Comparison of ENCODE assay signal across 11 cellular contexts in genomic region chr13:73074101-73074500, GRCh38. TPM values are rescaled to one million over a fixed set of nuclear protein-coding genes. Genes with fewer than 3 reads are reported as not detected.
DNase-seq lines count a peak whose midpoint lies in the region; ATAC-seq and TF ChIP-seq lines count a peak whose summit lies in the region.
"Had no signal": no experiment of that assay in that cellular context is flagged by ENCODE, and none has a peak within 500 bp of the region (broad histone marks: within the 10 kb centered on the region; RNA-seq: fewer than 3 reads in every experiment).

No MANE protein-coding gene starts in this region.

- peak overlapping the region; percentile 54; the same call in 1 of the 2 replicates for H3K4ac ChIP-seq in IMR-90 (ENCODE audit: low read depth, low read length)

- no peak for TF ChIP-seq POLR2A in IMR-90 (IDR thresholded peaks at IDR 0.05; ENCODE audit: low read depth, low read length)

- H3K4me2 ChIP-seq in BLaER1 (peak overlapping the region; percentile 7; the same call in 1 of the 2 replicates), IMR-90 (ENCODE audit: low read depth, low read length) (peak overlapping the region; percentile 83)

- no peaks in the 10 kb centered on the region for H3K9me3 ChIP-seq in BLaER1
- no peaks in the 10 kb centered on the region for H3K9me3 ChIP-seq in IMR-90 (ENCODE audit: control insufficient read depth, insufficient read depth, low read length)
- H3K9me3 ChIP-seq: heart left ventricle had no signal

- H3K14ac ChIP-seq in IMR-90 (replicated peaks; ENCODE audit: low read depth, low read length) = peak overlapping the region; percentile 50; the same call in 1 of the 2 replicates

- peaks cover 15 to 40% of the 10 kb centered on the region in 2 experiments; a peak in 3 of 4 replicates for H3K79me1 ChIP-seq in IMR-90 (ENCODE audit: low read depth in 1 of 2, low read length in 2 of 2)

- TF ChIP-seq RAD21 in IMR-90 (IDR thresholded peaks at IDR 0.05; ENCODE audit: low read length) = no peak

- peak overlapping the region; percentile 52; the same call in 1 of the 2 replicates for H2BK120ac ChIP-seq in IMR-90 (ENCODE audit: low read depth, low read length)

- H3K9me1 ChIP-seq in IMR-90 (ENCODE audit: insufficient read depth, low read length) = peaks cover 7% of the 10 kb centered on the region

- H4K8ac ChIP-seq in IMR-90 (ENCODE audit: low read depth in 2 of 2, low read length in 2 of 2) = peak overlapping the region in 1 of 2 experiments; percentile 84; a peak in 2 of 4 replicates

- no peak overlapping the region for H3K4me3 Mint-ChIP-seq in activated CD4-positive, alpha-beta T cell treated with anti-CD3 and anti-CD28 coated beads for 36 hours

- BruUV-seq in IMR-90 (replicated peaks; lab: Mats Ljungman, UMichigan) = no TSS peak

- CTCF ChIA-PET in IMR-90 (lab: Yijun Ruan, JAX) = interaction anchor here (0.7 to 0.9 kb wide), 2 partner anchors 23 to 57 kb away, joined by 3 to 4 read pairs; no protein-coding TSS in a partner anchor
- CTCF ChIA-PET in activated CD4-positive, alpha-beta T cell treated with anti-CD3 and anti-CD28 coated beads for 36 hours (lab: Charles Lee) = no interaction called here

- H2BK5ac ChIP-seq in IMR-90 (ENCODE audit: low read depth, low read length, poor library complexity, severe bottlenecking) = peak overlapping the region; percentile 74

- in situ Hi-C loops in IMR-90 (cut with MboI; ENCODE audit: low sequenced_read_pairs) = no loop called here

- H4K91ac ChIP-seq in IMR-90 (ENCODE audit: insufficient read depth, low read depth, low read length) = no peak overlapping the region

- H3K27me3 Mint-ChIP-seq in activated CD4-positive, alpha-beta T cell treated with anti-CD3 and anti-CD28 coated beads for 36 hours = no peaks in the 10 kb centered on the region

- ATAC-seq in GM21447 (IDR thresholded peaks at IDR 0.05; ENCODE audit: unreplicated experiment) = peak; percentile 78
- no peak for ATAC-seq in IMR-90 (ENCODE audit: low read depth)
- no peak for ATAC-seq in foreskin keratinocyte
- ATAC-seq in activated CD4-positive, alpha-beta T cell treated with anti-CD3 and anti-CD28 coated beads for 36 hours = no peak
- no peak for ATAC-seq in GM21737 (IDR thresholded peaks at IDR 0.05; ENCODE audit: unreplicated experiment)
- ATAC-seq: heart left ventricle, sciatic nerve had no signal

- peak overlapping the region; percentile 81; the same call in 1 of the 3 replicates for H2BK15ac ChIP-seq in IMR-90 (ENCODE audit: low read depth, low read length)

- dilution Hi-C loops in IMR-90 (cut with HindIII; ENCODE audit: low sequenced_read_pairs, unreplicated experiment) = no loop called here

- H3K4me1 Mint-ChIP-seq in activated CD4-positive, alpha-beta T cell treated with anti-CD3 and anti-CD28 coated beads for 36 hours = peaks cover 5% of the 10 kb centered on the region

- peaks cover 4% of the 10 kb centered on the region for H3K36me3 Mint-ChIP-seq in activated CD4-positive, alpha-beta T cell treated with anti-CD3 and anti-CD28 coated beads for 36 hours (ENCODE audit: low read depth)

- DNase-seq in IMR-90 (peak; percentile 16), foreskin keratinocyte (peak in 1 of 2 donors; percentile 11), COLO829 (ENCODE audit: low spot score) (no peak), iPS-NIHi11 (ENCODE audit: low spot score) (no peak)
- DNase-seq in activated CD4-positive, alpha-beta T cell treated with anti-CD3 and anti-CD28 coated beads for 36 hours = no peak
- DNase-seq: heart left ventricle, NCI-H2029 treated with DMSO at 0.1 percent for 48 hours had no signal

- H3K27ac ChIP-seq in BLaER1 (no peak overlapping the region), IMR-90 (ENCODE audit: insufficient read depth, low read length) (no peak overlapping the region), foreskin keratinocyte (peak overlapping the region; percentile 29)
- H3K27ac ChIP-seq: heart left ventricle had no signal

- intact Hi-C loops in IMR-90 (cut with micrococcal nuclease) = no loop called here
- intact Hi-C loops in activated CD4-positive, alpha-beta T cell treated with anti-CD3 and anti-CD28 coated beads for 36 hours (cut with DNase I, micrococcal nuclease) = no loop called here

- H3K4me1 ChIP-seq in BLaER1 = peaks cover 10% of the 10 kb centered on the region
- H3K4me1 ChIP-seq in IMR-90 (ENCODE audit: control insufficient read depth, insufficient read depth, low read length) = peaks cover 17% of the 10 kb centered on the region
- H3K4me1 ChIP-seq in foreskin keratinocyte = peaks cover 41% of the 10 kb centered on the region

- no peaks in the 10 kb centered on the region for H3K9me3 Mint-ChIP-seq in activated CD4-positive, alpha-beta T cell treated with anti-CD3 and anti-CD28 coated beads for 36 hours (ENCODE audit: low read depth)

- POLR2A ChIA-PET in IMR-90 (lab: Charles Lee; ENCODE audit: unreplicated experiment) = no interaction called here
- POLR2A ChIA-PET in activated CD4-positive, alpha-beta T cell treated with anti-CD3 and anti-CD28 coated beads for 36 hours (lab: Charles Lee) = interaction anchor here (0.7 kb wide), 1 partner anchor 1834 kb away, joined by 15 read pairs; no protein-coding TSS in a partner anchor

- no peak overlapping the region for H2AFZ ChIP-seq in IMR-90 (replicated peaks; ENCODE audit: low read length, poor library complexity)

- H4K20me1 ChIP-seq in BLaER1 (no peaks in the 10 kb centered on the region), IMR-90 (ENCODE audit: insufficient read depth, low read length) (no peaks in the 10 kb centered on the region)

- H3K27ac Mint-ChIP-seq in activated CD4-positive, alpha-beta T cell treated with anti-CD3 and anti-CD28 coated beads for 36 hours = no peak overlapping the region

- H2AK5ac ChIP-seq in IMR-90 (ENCODE audit: low read depth, low read length) = no peak overlapping the region

- H3K36me3 ChIP-seq in BLaER1 = no peaks in the 10 kb centered on the region
- H3K36me3 ChIP-seq in IMR-90 (ENCODE audit: control insufficient read depth, insufficient read depth, low read length) = 0 out of 2 replicates have a peak, but pooled peaks cover 2% of the 10 kb centered on the region

- no peak overlapping the region; the same call in 1 of the 2 replicates for H3K56ac ChIP-seq in IMR-90 (ENCODE audit: extremely low read depth, insufficient read depth, low read length)

- H3K9ac ChIP-seq in BLaER1 = no peak overlapping the region
- H3K9ac ChIP-seq in IMR-90 (ENCODE audit: low read depth, low read length) = peak overlapping the region; percentile 50; the same call in 1 of the 2 replicates

- TF ChIP-seq CTCF in IMR-90 (conservative IDR thresholded peaks at IDR 0.05; ENCODE audit: low read depth, low read length) (no peak), foreskin keratinocyte (conservative IDR thresholded peaks at IDR 0.05) (no peak)

- H3K23ac ChIP-seq in IMR-90 (ENCODE audit: low read depth, low read length) = no peak overlapping the region; the same call in 1 of the 2 replicates

- peak overlapping the region; percentile 72 for H3K18ac ChIP-seq in IMR-90 (ENCODE audit: low read depth, low read length)

- no peak overlapping the region for H2AK9ac ChIP-seq in IMR-90 (replicated peaks; ENCODE audit: low read depth, low read length, poor library complexity)

- H3K27me3 ChIP-seq in BLaER1 (no peaks in the 10 kb centered on the region), IMR-90 (ENCODE audit: control insufficient read depth, insufficient read depth, low read length) (no peaks in the 10 kb centered on the region), foreskin keratinocyte (no peaks in the 10 kb centered on the region)
- H3K27me3 ChIP-seq: heart left ventricle had no signal

- peak overlapping the region; percentile 84; the same call in 1 of the 2 replicates for H4K5ac ChIP-seq in IMR-90 (ENCODE audit: low read depth, low read length)

- no CpG with 5 or more reads among the region's 3 CpGs for WGBS in IMR-90 (ENCODE audit: extremely low coverage in 2 of 2, insufficient read length in 1 of 2), 2 experiments

- no peak overlapping the region for H3K4me3 ChIP-seq in BLaER1
- H3K4me3 ChIP-seq in IMR-90 (ENCODE audit: insufficient read depth, low read depth, low read length) = no peak overlapping the region
- H3K4me3 ChIP-seq: heart left ventricle had no signal

- peak overlapping the region; percentile 27; the same call in 1 of the 2 replicates for H2BK20ac ChIP-seq in IMR-90 (ENCODE audit: low read depth, low read length)

TF ChIP-seq in IMR-90, 13 proteins besides CTCF, POLR2A, EP300 and RAD21:
- TF ChIP-seq MXI1 (IDR thresholded peaks at IDR 0.05; ENCODE audit: borderline replicate concordance, low read depth, low read length) (no peak), MAFK (IDR thresholded peaks at IDR 0.05; ENCODE audit: low read depth, low read length) (no peak), RFX5 (IDR thresholded peaks at IDR 0.05; ENCODE audit: low read depth, low read length) (no peak), SMC3 (IDR thresholded peaks at IDR 0.05; ENCODE audit: low read depth, low read length) (no peak), MAZ (IDR thresholded peaks at IDR 0.05; ENCODE audit: borderline replicate concordance, low read depth, low read length) (no peak), ELK1 (IDR thresholded peaks at IDR 0.05; ENCODE audit: borderline replicate concordance, low read depth, low read length) (no peak), CEBPB (IDR thresholded peaks at IDR 0.05; ENCODE audit: low read depth, low read length) (no peak)

RNA-seq across cellular contexts. Expression of gene KLF5, which starts 15.3 kb away (rescaled TPM):
- total RNA-seq in IMR-90 (2012; rRNA removed) (4.4 and 5.4 TPM in 2 replicates), foreskin keratinocyte (75.7 and 85.3 TPM in 2 replicates)
- polyA plus RNA-seq in IMR-90 (2012; rRNA removed) (8.8 and 11.2 TPM in 2 replicates), foreskin keratinocyte (31.6 and 39.7 TPM in 2 replicates)
- polyA plus RNA-seq in IMR-90 (2012; cell fraction: cytosol; rRNA removed) = 1.9 and 4.8 TPM in 2 replicates
- polyA plus RNA-seq in IMR-90 (2012; cell fraction: nucleus; rRNA removed; ENCODE audit: low replicate concordance) = 3.7 and 10.8 TPM in 2 replicates
- total RNA-seq in activated CD4-positive, alpha-beta T cell treated with anti-CD3 and anti-CD28 coated beads for 36 hours = 1 to 10 TPM; 2.3 to 4.6 TPM

Comparison
In these comparisons a context has a peak if more than half of its experiments do, and no peak if none do; other contexts are left out.
1. RNA of gene KLF5, which starts 15.3 kb away (total RNA-seq): 75.7 to 85.3 TPM in foreskin keratinocyte; 4.4 to 5.4 TPM in IMR-90 and 2.3 to 4.6 TPM in activated CD4-positive, alpha-beta T cell treated with anti-CD3 and anti-CD28 coated beads for 36 hours; every median in the first group is over 10 times any median in the second.